ENCODE assay signal across 1 cellular context in genomic region chr1:152501704-152502103, GRCh38.
TF ChIP-seq lines count a peak whose summit lies in the region.

No MANE protein-coding gene starts in this region.

TF ChIP-seq in HepG2, 621 proteins besides CTCF, POLR2A, EP300 and RAD21:
- no peak for TF ChIP-seq GMEB1 (CRISPR knock-in tag; IDR thresholded peaks at IDR 0.05; ENCODE audit: borderline replicate concordance)
- peak; percentile 25; the same call in 1 of the 2 replicates for TF ChIP-seq ZNF710 (CRISPR knock-in tag; IDR thresholded peaks at IDR 0.05; ENCODE audit: borderline replicate concordance)
- TF ChIP-seq CREM (IDR thresholded peaks at IDR 0.05): no peak
- TF ChIP-seq CREM (CRISPR knock-in tag; IDR thresholded peaks at IDR 0.05): no peak
- TF ChIP-seq ZNF224 (CRISPR knock-in tag; IDR thresholded peaks at IDR 0.05): no peak
